In genomic region chr13:99289674-99290337, GRCh38 we compare ENCODE assay signal across 14 cellular contexts. TPM values are rescaled to one million over a fixed set of nuclear protein-coding genes. Genes with fewer than 3 reads are reported as not detected.
DNase-seq lines count a peak whose midpoint lies in the region; ATAC-seq and TF ChIP-seq lines count a peak whose summit lies in the region.
"Had no signal": no experiment of that assay in that cellular context is flagged by ENCODE, and none has a peak within 500 bp of the region (broad histone marks: within the 10 kb centered on the region; RNA-seq: fewer than 3 reads in every experiment).

No MANE protein-coding gene starts in this region.

- H3K27me3 Mint-ChIP-seq in CD4-positive, alpha-beta T cell: no peaks in the 10 kb centered on the region
- no peaks in the 10 kb centered on the region for H3K27me3 Mint-ChIP-seq in T-cell
- no peaks in the 10 kb centered on the region for H3K27me3 Mint-ChIP-seq in natural killer cell treated with Interleukin-12 subunit alpha and Interleukin-12 subunit beta and Interleukin-15 and Interleukin-18, amount 100 ng/mL, for 72 hours

- no peak overlapping the region for H3K27ac ChIP-seq in CD4-positive, alpha-beta T cell (ENCODE audit: low read depth, low read length)
- no peak overlapping the region for H3K27ac ChIP-seq in right cardiac atrium (ENCODE audit: low read length)
- H3K27ac ChIP-seq: C4-2B, PC-9 had no signal

- intact Hi-C loops in CD4-positive, alpha-beta T cell (cut with DNase I, micrococcal nuclease): loop anchor here in 1 of 2 experiments (10.0 kb wide), 1 partner anchor 215 kb away; the partner anchor contains the start of gene TM9SF2
- intact Hi-C loops in left ventricle myocardium superior (cut with micrococcal nuclease): no loop called here
- intact Hi-C loops in right cardiac atrium (cut with DNase I): no loop called here

- TF ChIP-seq CTCF in CD4-positive, alpha-beta T cell (IDR thresholded peaks at IDR 0.05): no peak

- CTCF ChIA-PET in CD4-positive, alpha-beta T cell (lab: Charles Lee): interaction anchor here (0.7 kb wide), 1 partner anchor 100 kb away, joined by 3 read pairs; no protein-coding TSS in a partner anchor
- CTCF ChIA-PET in T-cell (lab: Charles Lee): interaction anchor here (0.8 to 2.3 kb wide), 3 partner anchors 20 to 147 kb away, joined by 3 to 8 read pairs (median 7); no protein-coding TSS in a partner anchor

- peaks cover 75% of the 10 kb centered on the region for H3K36me3 Mint-ChIP-seq in CD4-positive, alpha-beta T cell (ENCODE audit: low read depth)
- peaks cover 47% of the 10 kb centered on the region for H3K36me3 Mint-ChIP-seq in T-cell
- no peaks in the 10 kb centered on the region for H3K36me3 Mint-ChIP-seq in natural killer cell treated with Interleukin-12 subunit alpha and Interleukin-12 subunit beta and Interleukin-15 and Interleukin-18, amount 100 ng/mL, for 72 hours

- H3K27ac Mint-ChIP-seq in CD4-positive, alpha-beta T cell: peak overlapping the region; percentile 100
- H3K27ac Mint-ChIP-seq in T-cell: peak overlapping the region; percentile 78 to 89
- peak overlapping the region; percentile 90 to 98 for H3K27ac Mint-ChIP-seq in natural killer cell treated with Interleukin-12 subunit alpha and Interleukin-12 subunit beta and Interleukin-15 and Interleukin-18, amount 100 ng/mL, for 72 hours

- H3K27me3 ChIP-seq in CD4-positive, alpha-beta T cell (ENCODE audit: control insufficient read depth, insufficient read depth, low read length): no peaks in the 10 kb centered on the region
- H3K27me3 ChIP-seq in right cardiac atrium (ENCODE audit: control insufficient read depth, insufficient read depth) (no peaks in the 10 kb centered on the region), HAP-1 (ENCODE audit: low read depth) (no peaks in the 10 kb centered on the region)

- 84% methylated on average over 7 of the region's 7 CpGs for WGBS in right cardiac atrium

- peaks cover 98% of the 10 kb centered on the region for H3K4me1 Mint-ChIP-seq in CD4-positive, alpha-beta T cell (ENCODE audit: low read depth)
- H3K4me1 Mint-ChIP-seq in T-cell: peaks cover 91 to 96% (median 91%) of the 10 kb centered on the region in 3 donors
- peaks cover 62% of the 10 kb centered on the region in 2 donors for H3K4me1 Mint-ChIP-seq in natural killer cell treated with Interleukin-12 subunit alpha and Interleukin-12 subunit beta and Interleukin-15 and Interleukin-18, amount 100 ng/mL, for 72 hours (ENCODE audit: low read depth in 2 of 2)

- H3K4me3 ChIP-seq in right cardiac atrium (ENCODE audit: low read length): no peak overlapping the region
- H3K4me3 ChIP-seq in HAP-1: no peak overlapping the region
- H3K4me3 ChIP-seq: PC-9 had no signal

- peak overlapping the region; percentile 51 for H3K4me3 Mint-ChIP-seq in CD4-positive, alpha-beta T cell
- peak overlapping the region in 1 of 3 donors; percentile 29 for H3K4me3 Mint-ChIP-seq in T-cell
- H3K4me3 Mint-ChIP-seq in natural killer cell treated with Interleukin-12 subunit alpha and Interleukin-12 subunit beta and Interleukin-15 and Interleukin-18, amount 100 ng/mL, for 72 hours: peak overlapping the region; percentile 70
- H3K4me3 Mint-ChIP-seq: H9 had no signal

- H3K9me3 Mint-ChIP-seq in CD4-positive, alpha-beta T cell: no peaks in the 10 kb centered on the region
- H3K9me3 Mint-ChIP-seq in T-cell: no peaks in the 10 kb centered on the region
- peaks cover 4% of the 10 kb centered on the region for H3K9me3 Mint-ChIP-seq in natural killer cell treated with Interleukin-12 subunit alpha and Interleukin-12 subunit beta and Interleukin-15 and Interleukin-18, amount 100 ng/mL, for 72 hours
- H3K9me3 Mint-ChIP-seq: H9 had no signal

- POLR2A ChIA-PET in CD4-positive, alpha-beta T cell (lab: Charles Lee): no interaction called here
- POLR2A ChIA-PET in T-cell (lab: Charles Lee): no interaction called here

- no peaks in the 10 kb centered on the region for H3K36me3 ChIP-seq in HAP-1 (replicated peaks)

- ATAC-seq in CD4-positive, alpha-beta T cell (ENCODE audit: poor library complexity): peak; percentile 57
- ATAC-seq in T-cell (replicated peaks in 1 of 4) (peak; percentile 36 to 72 (median 56)), left ventricle myocardium superior (no peak), right cardiac atrium (no peak)
- peak; percentile 90 to 91 for ATAC-seq in natural killer cell treated with Interleukin-12 subunit alpha and Interleukin-12 subunit beta and Interleukin-15 and Interleukin-18, amount 100 ng/mL, for 72 hours

- DNase-seq in CD4-positive, alpha-beta T cell: peak in 4 of 10 experiments; percentile 25 to 43 (median 30)
- DNase-seq in T-cell (peak in 30 of 34 experiments; percentile 14 to 72 (median 53)), AG08395 (ENCODE audit: low spot score) (no peak), left ventricle myocardium superior (no peak), right cardiac atrium (no peak), HAP-1 (ENCODE audit: low spot score in 2 of 2) (no peak)
- DNase-seq in activated gamma-delta T cell treated with anti-CD3 and anti-CD28 coated beads, Interleukin-2, amount 50 U/mL, for 16 hours (ENCODE audit: low read depth): peak; percentile 46
- peak; percentile 85 for DNase-seq in natural killer cell treated with Interleukin-12 subunit alpha and Interleukin-12 subunit beta and Interleukin-15 and Interleukin-18, amount 100 ng/mL, for 72 hours (ENCODE audit: low spot score)
- DNase-seq: H9, kidney, NCI-H226, PC-9 had no signal

- in situ Hi-C loops in HAP-1 (cut with MboI; ENCODE audit: low sequenced_read_pairs): no loop called here

- H3K4me1 ChIP-seq in right cardiac atrium (ENCODE audit: control insufficient read depth, insufficient read depth, low read length) (peaks cover 3% of the 10 kb centered on the region), HAP-1 (no peaks in the 10 kb centered on the region)

- H3K9me3 ChIP-seq in CD4-positive, alpha-beta T cell (ENCODE audit: control insufficient read depth, low read length): no peaks in the 10 kb centered on the region
- H3K9me3 ChIP-seq in right cardiac atrium (ENCODE audit: control insufficient read depth, low read length): no peaks in the 10 kb centered on the region
- no peaks in the 10 kb centered on the region for H3K9me3 ChIP-seq in HAP-1

RNA-seq across cellular contexts. Expression of gene GPR183, which starts 17.4 kb away (rescaled TPM):
- 100 to 1,000 TPM; 330 to 337 TPM for total RNA-seq in CD4-positive, alpha-beta T cell
- 100 to 1,000 TPM in 3 of 5 donors, 10 to 100 TPM in 2; 69.9 to 152 (median 100) TPM for total RNA-seq in T-cell
- 10 to 100 TPM in 1 of 2 donors, 1 to 10 TPM in 1; 5.4 to 10.2 TPM for total RNA-seq in natural killer cell treated with Interleukin-12 subunit alpha and Interleukin-12 subunit beta and Interleukin-15 and Interleukin-18, amount 100 ng/mL, for 72 hours
- total RNA-seq in left ventricle myocardium superior: 2.6 TPM
- total RNA-seq in right cardiac atrium: 10 to 100 TPM in 2 of 4 donors, 1 to 10 TPM in 2; 9.7 to 20.7 (median 13.5) TPM
- polyA plus RNA-seq in right cardiac atrium: 14.5 TPM
- total RNA-seq: H9, PC-9, pulmonary artery endothelial cell had no signal

RNA-seq across cellular contexts. Expression of gene GPR18, which starts 31.6 kb away (rescaled TPM):
- 10 to 100 TPM; 42.9 to 45.1 TPM for total RNA-seq in CD4-positive, alpha-beta T cell
- total RNA-seq in T-cell: 10 to 100 TPM; 15.2 to 26.7 (median 16.7) TPM
- total RNA-seq in natural killer cell treated with Interleukin-12 subunit alpha and Interleukin-12 subunit beta and Interleukin-15 and Interleukin-18, amount 100 ng/mL, for 72 hours: 10 to 100 TPM; 13.0 to 20.6 TPM
- not detected for total RNA-seq in left ventricle myocardium superior
- under 1 TPM in 2 of 4 donors, not detected in 2; 0.21 to 0.37 TPM for total RNA-seq in right cardiac atrium
- polyA plus RNA-seq in right cardiac atrium: not detected
- total RNA-seq: H9, PC-9, pulmonary artery endothelial cell had no signal

Comparison
In these comparisons a context has a peak if more than half of its experiments do, and no peak if none do; other contexts are left out.
1. ATAC-seq: peak in CD4-positive, alpha-beta T cell (single experiment), T-cell (4 of 4) and natural killer cell treated with Interleukin-12 subunit alpha and Interleukin-12 subunit beta and Interleukin-15 and Interleukin-18, amount 100 ng/mL, for 72 hours (2 of 2); none in left ventricle myocardium superior (single experiment) and right cardiac atrium (0 of 2).
2. DNase-seq: peak in T-cell (30 of 34), activated gamma-delta T cell treated with anti-CD3 and anti-CD28 coated beads, Interleukin-2, amount 50 U/mL, for 16 hours (single experiment) and natural killer cell treated with Interleukin-12 subunit alpha and Interleukin-12 subunit beta and Interleukin-15 and Interleukin-18, amount 100 ng/mL, for 72 hours (single experiment); none in AG08395 (single experiment), left ventricle myocardium superior (single experiment), right cardiac atrium (0 of 3) and HAP-1 (0 of 2).
3. RNA of gene GPR18, which starts 31.6 kb away (total RNA-seq): 42.9 to 45.1 TPM in CD4-positive, alpha-beta T cell, 13.0 to 20.6 TPM in natural killer cell treated with Interleukin-12 subunit alpha and Interleukin-12 subunit beta and Interleukin-15 and Interleukin-18, amount 100 ng/mL, for 72 hours and 15.2 to 26.7 TPM in T-cell; 0.21 to 0.37 TPM in right cardiac atrium and not detected in left ventricle myocardium superior (single experiment); every median in the first group is over 10 times any median in the second.
4. Peak in every context shown above with its lines, with median percentiles within 50 percentile points of each other: H3K27ac Mint-ChIP-seq.